ENCODE assay signal across 34 cellular contexts in the genomic region with DNA sequence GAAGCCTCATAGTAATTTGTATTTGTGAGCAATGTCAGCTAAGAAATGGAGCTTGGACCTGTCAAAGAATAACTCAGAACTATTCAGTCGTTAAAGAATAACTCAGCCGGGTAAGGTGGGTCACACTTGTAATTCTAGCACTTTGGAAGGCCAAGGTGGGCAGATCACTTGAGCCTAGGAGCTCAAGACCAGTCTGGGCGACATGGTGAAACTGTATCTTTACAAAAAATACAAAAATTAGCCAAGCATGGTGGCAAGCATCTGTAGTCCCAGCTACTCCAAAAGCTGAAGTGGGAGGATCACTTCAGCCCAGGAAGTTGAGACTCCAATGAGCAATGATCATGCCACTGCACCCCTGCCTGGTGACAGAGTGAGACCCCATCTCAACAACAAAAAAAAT.
"Had no signal": no experiment of that assay in that cellular context is flagged by ENCODE, and none has a peak within 500 bp of the region (broad histone marks: within the 10 kb centered on the region; RNA-seq: fewer than 3 reads in every experiment).

No MANE protein-coding gene starts in this region.

- H3K9me3 ChIP-seq: MG63 had no signal

- H3K27me3 ChIP-seq: MG63 had no signal

- H3K36me3 ChIP-seq: MG63 had no signal

- H3K4me3 ChIP-seq: MG63 had no signal

- H3K27ac ChIP-seq: KMS-11 had no signal

- DNase-seq: Karpas-422, Kasumi-1, KG1, MG63, MM.1S, MV-4-11, NCI-H1048, NCI-H1092, NCI-H1092 treated with DMSO at 0.1 percent for 48 hours, NCI-H1105, NCI-H1417, NCI-H1417 treated with DMSO at 0.1 percent for 48 hours, NCI-H1436, NCI-H1436 treated with DMSO at 0.1 percent for 48 hours, NCI-H146, NCI-H1694, NCI-H1694 treated with DMSO at 0.1 percent for 48 hours, NCI-H187, NCI-H187 treated with DMSO at 0.1 percent for 48 hours, NCI-H1930, NCI-H2029, NCI-H2029 treated with DMSO at 0.1 percent for 48 hours, NCI-H2081, NCI-H2081 treated with DMSO at 0.1 percent for 48 hours, NCI-H2107, NCI-H2171, NCI-H2171 treated with DMSO at 0.1 percent for 48 hours, NCI-H2227 treated with DMSO at 0.1 percent for 48 hours, NCI-H226, NCI-H345, NCI-H446, NCI-H446 treated with DMSO at 0.1 percent for 48 hours, NCI-H510A had no signal
